1 cellular context compared by ENCODE assay signal in genomic region chr14:52080817-52081755, GRCh38.
TF ChIP-seq lines count a peak whose summit lies in the region.

No MANE protein-coding gene starts in this region.

TF ChIP-seq in HCT116, 20 proteins besides CTCF, POLR2A, EP300 and RAD21 (continued from another document):
- no peak for TF ChIP-seq SRF (IDR thresholded peaks at IDR 0.05; ENCODE audit: low read depth)
